17 cellular contexts compared by ENCODE assay signal in genomic region chr19:31818740-31819228, GRCh38.
"Had no signal": no experiment of that assay in that cellular context is flagged by ENCODE, and none has a peak within 500 bp of the region (broad histone marks: within the 10 kb centered on the region; RNA-seq: fewer than 3 reads in every experiment).

No MANE protein-coding gene starts in this region.

- DNase-seq: activated CD4-positive, alpha-beta T cell treated with anti-CD3 and anti-CD28 coated beads for 48 hours; activated CD8-positive, alpha-beta T cell treated with anti-CD3 and anti-CD28 coated beads for 36 hours; activated effector memory CD4-positive, alpha-beta T cell treated with anti-CD3 and anti-CD28 coated beads, Interleukin-2, amount 50 U/mL, for 16 hours; activated T-cell treated with anti-CD3 and anti-CD28 coated beads, Interleukin-2, amount 50 U/mL, for 4 hours; adrenal gland; left colon; mucosa of descending colon; naive thymus-derived CD4-positive, alpha-beta T cell; posterior cingulate gyrus; stimulated activated CD4-positive, alpha-beta T cell treated with anti-CD3 and anti-CD28 coated beads, Interleukin-4, amount 100 ng/mL, for 1 hour; stimulated activated naive B cell treated with anti-CD40 and anti-IgM and Interleukin-4, amounts not matched to agents 10 μg/mL and 1 μg/mL and 100 μg/mL, for 72 hours; T-helper 2 cell; tibial artery had no signal

- ATAC-seq: activated CD8-positive, alpha-beta T cell treated with anti-CD3 and anti-CD28 coated beads for 36 hours; activated T-cell treated with anti-CD3 and anti-CD28 coated beads, Interleukin-2, amount 50 U/mL, for 4 hours; left colon; mucosa of descending colon; naive thymus-derived CD4-positive, alpha-beta T cell; stimulated activated naive B cell treated with anti-CD40 and anti-IgM and Interleukin-4, amounts not matched to agents 10 μg/mL and 1 μg/mL and 100 μg/mL, for 72 hours had no signal

- H3K4me3 ChIP-seq: adrenal gland, cardiac muscle cell, hepatocyte, mucosa of descending colon, tibial artery, vagina had no signal

- H3K4me1 Mint-ChIP-seq: activated naive CD4-positive, alpha-beta T cell treated with anti-CD3 and anti-CD28 coated beads, Interleukin-2, amount 50 U/mL, for 24 hours; stimulated activated naive B cell treated with anti-CD40 and anti-IgM and Interleukin-4, amounts not matched to agents 10 μg/mL and 1 μg/mL and 100 μg/mL, for 72 hours had no signal

- H3K4me2 ChIP-seq: hepatocyte had no signal

- H3K36me3 Mint-ChIP-seq: activated naive CD4-positive, alpha-beta T cell treated with anti-CD3 and anti-CD28 coated beads, Interleukin-2, amount 50 U/mL, for 24 hours; naive thymus-derived CD4-positive, alpha-beta T cell; stimulated activated naive B cell treated with anti-CD40 and anti-IgM and Interleukin-4, amounts not matched to agents 10 μg/mL and 1 μg/mL and 100 μg/mL, for 72 hours had no signal

- H3K4me1 ChIP-seq: adrenal gland, tibial artery had no signal

- H3K79me2 ChIP-seq: hepatocyte had no signal

- H3K36me3 ChIP-seq: adrenal gland, cardiac muscle cell, tibial artery, vagina had no signal

- H3K4me3 Mint-ChIP-seq: activated CD8-positive, alpha-beta T cell treated with anti-CD3 and anti-CD28 coated beads for 36 hours; activated naive CD4-positive, alpha-beta T cell treated with anti-CD3 and anti-CD28 coated beads, Interleukin-2, amount 50 U/mL, for 24 hours; activated T-cell treated with anti-CD3 and anti-CD28 coated beads, Interleukin-2, amount 50 U/mL, for 4 hours; naive thymus-derived CD4-positive, alpha-beta T cell; stimulated activated naive B cell treated with anti-CD40 and anti-IgM and Interleukin-4, amounts not matched to agents 10 μg/mL and 1 μg/mL and 100 μg/mL, for 72 hours had no signal

- H3K27ac ChIP-seq: adrenal gland, cardiac muscle cell, hepatocyte, tibial artery, vagina had no signal

- H3K9me3 ChIP-seq: adrenal gland, mucosa of descending colon, tibial artery, vagina had no signal

- H2AFZ ChIP-seq: hepatocyte had no signal

- H3K27me3 Mint-ChIP-seq: activated CD8-positive, alpha-beta T cell treated with anti-CD3 and anti-CD28 coated beads for 36 hours; activated naive CD4-positive, alpha-beta T cell treated with anti-CD3 and anti-CD28 coated beads, Interleukin-2, amount 50 U/mL, for 24 hours; stimulated activated naive B cell treated with anti-CD40 and anti-IgM and Interleukin-4, amounts not matched to agents 10 μg/mL and 1 μg/mL and 100 μg/mL, for 72 hours had no signal

- H3K27me3 ChIP-seq: adrenal gland, cardiac muscle cell, hepatocyte, tibial artery, vagina had no signal

- H3K27ac Mint-ChIP-seq: activated CD8-positive, alpha-beta T cell treated with anti-CD3 and anti-CD28 coated beads for 36 hours; activated naive CD4-positive, alpha-beta T cell treated with anti-CD3 and anti-CD28 coated beads, Interleukin-2, amount 50 U/mL, for 24 hours; naive thymus-derived CD4-positive, alpha-beta T cell; stimulated activated naive B cell treated with anti-CD40 and anti-IgM and Interleukin-4, amounts not matched to agents 10 μg/mL and 1 μg/mL and 100 μg/mL, for 72 hours had no signal
